ENCODE assay signal across 19 cellular contexts in genomic region chr16:70647461-70648359, GRCh38. TPM values are rescaled to one million over a fixed set of nuclear protein-coding genes. Genes with fewer than 3 reads are reported as not detected.
DNase-seq lines count a peak whose midpoint lies in the region; ATAC-seq and TF ChIP-seq lines count a peak whose summit lies in the region.
"Had no signal": no experiment of that assay in that cellular context is flagged by ENCODE, and none has a peak within 500 bp of the region (broad histone marks: within the 10 kb centered on the region; RNA-seq: fewer than 3 reads in every experiment).

No MANE protein-coding gene starts in this region.

- no peak overlapping the region for H3K4me3 Mint-ChIP-seq in central memory CD8-positive, alpha-beta T cell
- H3K4me3 Mint-ChIP-seq in nephron progenitor cell, result no peak overlapping the region
- H3K4me3 Mint-ChIP-seq in effector memory CD8-positive, alpha-beta T cell, result no peak overlapping the region
- H3K4me3 Mint-ChIP-seq: stimulated activated memory B cell treated with anti-CD40 and anti-IgM and Interleukin-4, amounts not matched to agents 10 μg/mL and 1 μg/mL and 100 μg/mL, for 72 hours had no signal

- H3K27ac Mint-ChIP-seq in central memory CD8-positive, alpha-beta T cell (ENCODE audit: low read depth), result peak overlapping the region; percentile 16
- H3K27ac Mint-ChIP-seq in nephron progenitor cell, result peak overlapping the region; percentile 70
- no peak overlapping the region for H3K27ac Mint-ChIP-seq in effector memory CD8-positive, alpha-beta T cell
- H3K27ac Mint-ChIP-seq: stimulated activated memory B cell treated with anti-CD40 and anti-IgM and Interleukin-4, amounts not matched to agents 10 μg/mL and 1 μg/mL and 100 μg/mL, for 72 hours had no signal

- no peaks in the 10 kb centered on the region for H3K4me1 Mint-ChIP-seq in central memory CD8-positive, alpha-beta T cell
- peaks cover 5% of the 10 kb centered on the region for H3K4me1 Mint-ChIP-seq in nephron progenitor cell
- H3K4me1 Mint-ChIP-seq in effector memory CD8-positive, alpha-beta T cell (ENCODE audit: low read depth in 2 of 2), result no peaks in the 10 kb centered on the region
- H3K4me1 Mint-ChIP-seq: stimulated activated memory B cell treated with anti-CD40 and anti-IgM and Interleukin-4, amounts not matched to agents 10 μg/mL and 1 μg/mL and 100 μg/mL, for 72 hours had no signal

- DNase-seq in RPMI8226, result peak; percentile 3
- no peak for DNase-seq in central memory CD8-positive, alpha-beta T cell (ENCODE audit: low spot score in 2 of 2)
- no peak for DNase-seq in nephron progenitor cell
- no peak for DNase-seq in NK-92 treated with Interleukin-12 subunit alpha and Interleukin-12 subunit beta, amount 100 ng/mL, for 24 hours (lab: John Stamatoyannopoulos, UW)
- DNase-seq in posterior vena cava (ENCODE audit: low spot score), result no peak
- DNase-seq in effector memory CD8-positive, alpha-beta T cell, result no peak
- DNase-seq: activated CD4-positive, alpha-beta T cell treated with anti-CD3 and anti-CD28 coated beads, Interleukin-2, amount 50 U/mL, for 48 hours; amniotic stem cell; mucosa of descending colon; NCI-H187; NCI-H446; stimulated activated CD4-positive, alpha-beta T cell treated with anti-CD3 and anti-CD28 coated beads, Interleukin-1b, Interleukin-23, amount 100 ng/mL, for 48 hours; T-helper 2 cell had no signal

- no peaks in the 10 kb centered on the region for H3K9me3 Mint-ChIP-seq in central memory CD8-positive, alpha-beta T cell
- peaks cover 15% of the 10 kb centered on the region for H3K9me3 Mint-ChIP-seq in nephron progenitor cell
- no peaks in the 10 kb centered on the region for H3K9me3 Mint-ChIP-seq in effector memory CD8-positive, alpha-beta T cell
- H3K9me3 Mint-ChIP-seq: stimulated activated memory B cell treated with anti-CD40 and anti-IgM and Interleukin-4, amounts not matched to agents 10 μg/mL and 1 μg/mL and 100 μg/mL, for 72 hours had no signal

- H3K36me3 Mint-ChIP-seq in central memory CD8-positive, alpha-beta T cell (ENCODE audit: insufficient read depth), result peaks cover 4% of the 10 kb centered on the region
- no peaks in the 10 kb centered on the region for H3K36me3 Mint-ChIP-seq in nephron progenitor cell (ENCODE audit: low read depth)
- H3K36me3 Mint-ChIP-seq in effector memory CD8-positive, alpha-beta T cell (ENCODE audit: insufficient read depth), result no peaks in the 10 kb centered on the region
- H3K36me3 Mint-ChIP-seq: stimulated activated memory B cell treated with anti-CD40 and anti-IgM and Interleukin-4, amounts not matched to agents 10 μg/mL and 1 μg/mL and 100 μg/mL, for 72 hours had no signal

- intact Hi-C loops in posterior vena cava (cut with DNase I), result loop anchor here in 1 of 2 donors (10.0 kb wide), 2 partner anchors 73 to 283 kb away; no protein-coding TSS in a partner anchor

- peaks cover 3% of the 10 kb centered on the region for H3K27me3 Mint-ChIP-seq in central memory CD8-positive, alpha-beta T cell
- H3K27me3 Mint-ChIP-seq in nephron progenitor cell (ENCODE audit: low read depth, poor library complexity), result peaks cover 14% of the 10 kb centered on the region
- H3K27me3 Mint-ChIP-seq in effector memory CD8-positive, alpha-beta T cell, result peaks cover 8 to 13% of the 10 kb centered on the region in 2 donors

- no peak for TF ChIP-seq CTCF in nephron progenitor cell (IDR thresholded peaks at IDR 0.05)

- H3K27ac ChIP-seq in temporal lobe (ENCODE audit: low read depth, low read length), result peak overlapping the region; percentile 86
- H3K27ac ChIP-seq: C4-2B had no signal

- no peak for ATAC-seq in central memory CD8-positive, alpha-beta T cell (replicated peaks; ENCODE audit: extremely low read depth, poor library complexity, severe bottlenecking)
- ATAC-seq in GM21360 (IDR thresholded peaks at IDR 0.05; ENCODE audit: unreplicated experiment), result no peak
- no peak for ATAC-seq in effector memory CD8-positive, alpha-beta T cell (replicated peaks)
- ATAC-seq: left lobe of liver; mucosa of descending colon; stimulated activated memory B cell treated with anti-CD40 and anti-IgM and Interleukin-4, amounts not matched to agents 10 μg/mL and 1 μg/mL and 100 μg/mL, for 72 hours had no signal

RNA-seq across cellular contexts. Expression of gene IL34, which starts 1.4 kb away (rescaled TPM):
- total RNA-seq in temporal lobe (1.5 TPM), posterior vena cava (1 to 10 TPM; 4.0 to 4.3 TPM)
- total RNA-seq: H4 had no signal

RNA-seq across cellular contexts. Expression of gene MTSS2, which starts 38.1 kb away (rescaled TPM):
- total RNA-seq in temporal lobe (45.5 TPM), posterior vena cava (100 to 1,000 TPM; 116 to 145 TPM)

Comparison
In these comparisons a context has a peak if more than half of its experiments do, and no peak if none do; other contexts are left out.
1. H3K27ac Mint-ChIP-seq: peak in central memory CD8-positive, alpha-beta T cell (single experiment) and nephron progenitor cell (single experiment); none in effector memory CD8-positive, alpha-beta T cell (0 of 2).